ENCODE assay signal across 20 cellular contexts in the genomic region with DNA sequence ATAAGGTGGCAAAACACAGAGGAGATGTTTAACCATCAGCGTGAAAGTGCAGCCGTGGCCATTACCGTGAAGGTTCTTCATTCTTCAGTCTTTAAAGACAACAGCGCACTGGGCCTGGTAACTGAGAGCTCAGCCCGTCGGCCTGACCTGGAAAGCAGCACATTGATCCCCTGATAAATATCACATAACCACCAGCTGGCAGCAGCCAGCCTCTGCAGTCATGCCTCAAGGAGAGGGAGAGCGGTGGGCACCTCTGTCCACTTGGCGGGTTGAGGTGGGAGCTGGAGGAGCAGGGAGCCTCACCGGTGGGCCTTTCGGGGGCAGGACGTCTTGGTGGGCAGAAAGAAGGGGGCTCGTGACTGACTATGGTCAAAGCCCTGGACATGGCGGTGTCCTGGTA.
"Had no signal": no experiment of that assay in that cellular context is flagged by ENCODE, and none has a peak within 500 bp of the region (broad histone marks: within the 10 kb centered on the region; RNA-seq: fewer than 3 reads in every experiment).

No MANE protein-coding gene starts in this region.

- H3K27ac ChIP-seq: hepatocyte, spleen, tibial artery, upper lobe of left lung, uterus had no signal

- ATAC-seq: left cardiac atrium, left ventricle myocardium superior, sciatic nerve had no signal

- H3K4me1 ChIP-seq: tibial artery, uterus had no signal

- H3K4me2 ChIP-seq: hepatocyte had no signal

- H3K4me3 ChIP-seq: hepatocyte, lung, spleen, tibial artery, upper lobe of left lung, uterus had no signal

- H2AFZ ChIP-seq: hepatocyte had no signal

- H3K27ac Mint-ChIP-seq: nephron; stimulated activated memory B cell treated with anti-CD40 and anti-IgM and Interleukin-4, amounts not matched to agents 10 μg/mL and 1 μg/mL and 100 μg/mL, for 72 hours; stimulated activated naive CD8-positive, alpha-beta T cell treated with anti-CD3 and anti-CD28 coated beads, Interleukin-15, Interleukin-2, amounts not matched to agents 100 ng/mL and 50 ng/mL, for 24 hours had no signal

- H3K36me3 ChIP-seq: spleen, tibial artery, uterus had no signal

- H3K27me3 ChIP-seq: hepatocyte, upper lobe of left lung, uterus had no signal

- H3K36me3 Mint-ChIP-seq: naive B cell; stimulated activated memory B cell treated with anti-CD40 and anti-IgM and Interleukin-4, amounts not matched to agents 10 μg/mL and 1 μg/mL and 100 μg/mL, for 72 hours had no signal

- H3K79me2 ChIP-seq: hepatocyte had no signal

- H3K4me3 Mint-ChIP-seq: naive B cell; nephron; stimulated activated memory B cell treated with anti-CD40 and anti-IgM and Interleukin-4, amounts not matched to agents 10 μg/mL and 1 μg/mL and 100 μg/mL, for 72 hours; stimulated activated naive CD8-positive, alpha-beta T cell treated with anti-CD3 and anti-CD28 coated beads, Interleukin-15, Interleukin-2, amounts not matched to agents 100 ng/mL and 50 ng/mL, for 24 hours had no signal

- FAIRE-seq: kidney had no signal

- DNase-seq: effector CD8-positive, alpha-beta T cell; foreskin melanocyte; kidney; left cardiac atrium; left ventricle myocardium superior; mesenchymal stem cell; naive B cell; spleen; stimulated activated CD4-positive, alpha-beta T cell treated with anti-CD3 and anti-CD28 coated beads, Interleukin-15, amount 100 ng/mL, for 24 hours; stimulated activated CD4-positive, alpha-beta T cell treated with anti-CD3 and anti-CD28 coated beads, Interleukin-1b, Interleukin-23, amount 100 ng/mL, for 48 hours; stimulated activated CD4-positive, alpha-beta T cell treated with anti-CD3 and anti-CD28 coated beads, Interleukin-4, amount 100 ng/mL, for 24 hours; tibial artery; uterus had no signal

- H3K9me3 ChIP-seq: spleen, tibial artery, upper lobe of left lung, uterus had no signal

- H3K27me3 Mint-ChIP-seq: naive B cell; stimulated activated naive CD8-positive, alpha-beta T cell treated with anti-CD3 and anti-CD28 coated beads, Interleukin-15, Interleukin-2, amounts not matched to agents 100 ng/mL and 50 ng/mL, for 24 hours had no signal
